1 cellular context compared by ENCODE assay signal in genomic region chr10:119620771-119621384, GRCh38.
A peak's percentile ranks its signal among the peaks of the same experiment; 100 is the strongest.
TF ChIP-seq lines count a peak whose summit lies in the region.

No MANE protein-coding gene starts in this region.

TF ChIP-seq in Ishikawa, 13 proteins besides CTCF, POLR2A, EP300 and RAD21:
- no peak for TF ChIP-seq TAF1 (IDR thresholded peaks at IDR 0.05; ENCODE audit: low read depth)
- TF ChIP-seq CREB1 (IDR thresholded peaks at IDR 0.05; ENCODE audit: low read depth), result no peak
- no peak for TF ChIP-seq NFIC (IDR thresholded peaks at IDR 0.05)
- no peak for TF ChIP-seq YY1 (IDR thresholded peaks at IDR 0.05; ENCODE audit: low read depth)
- TF ChIP-seq TEAD4 (IDR thresholded peaks at IDR 0.05), result no peak
- TF ChIP-seq CEBPB (IDR thresholded peaks at IDR 0.05), result peak; percentile 62; the same call in 1 of the 2 replicates
